ENCODE assay signal across 21 cellular contexts in genomic region chr4:25900310-25900709, GRCh38. TPM values are rescaled to one million over a fixed set of nuclear protein-coding genes. Genes with fewer than 3 reads are reported as not detected.
A peak's percentile ranks its signal among the peaks of the same experiment; 100 is the strongest.
DNase-seq lines count a peak whose midpoint lies in the region; ATAC-seq and TF ChIP-seq lines count a peak whose summit lies in the region.
"Had no signal": no experiment of that assay in that cellular context is flagged by ENCODE, and none has a peak within 500 bp of the region (broad histone marks: within the 10 kb centered on the region; RNA-seq: fewer than 3 reads in every experiment).

No MANE protein-coding gene starts in this region.

- H3K9me1 ChIP-seq in IMR-90 (ENCODE audit: insufficient read depth, low read length) = no peaks in the 10 kb centered on the region

- H3K79me1 ChIP-seq in IMR-90 (ENCODE audit: low read depth in 1 of 2, low read length in 2 of 2) = no peaks in the 10 kb centered on the region

- H2BK120ac ChIP-seq in IMR-90 (ENCODE audit: low read depth, low read length) = no peak overlapping the region

- H3K4me3 Mint-ChIP-seq in activated CD4-positive, alpha-beta T cell treated with anti-CD3 and anti-CD28 coated beads for 36 hours = no peak overlapping the region
- H3K4me3 Mint-ChIP-seq: CD4-positive, CD25-positive, alpha-beta regulatory T cell; IgD-negative memory B cell had no signal

- no peak overlapping the region for H2BK15ac ChIP-seq in IMR-90 (ENCODE audit: low read depth, low read length)

- no peak overlapping the region for H2AK5ac ChIP-seq in IMR-90 (ENCODE audit: low read depth, low read length)

- H3K27me3 Mint-ChIP-seq in activated CD4-positive, alpha-beta T cell treated with anti-CD3 and anti-CD28 coated beads for 36 hours = peaks cover 2% of the 10 kb centered on the region
- H3K27me3 Mint-ChIP-seq: CD4-positive, CD25-positive, alpha-beta regulatory T cell; IgD-negative memory B cell had no signal

- in situ Hi-C loops in IMR-90 (cut with MboI; ENCODE audit: low sequenced_read_pairs) = no loop called here

- TF ChIP-seq CTCF in IMR-90 (conservative IDR thresholded peaks at IDR 0.05; ENCODE audit: low read depth, low read length) (no peak), WERI-Rb-1 (IDR thresholded peaks at IDR 0.05; ENCODE audit: low read depth, low read length) (no peak)

- H3K27me3 ChIP-seq in IMR-90 (ENCODE audit: control insufficient read depth, insufficient read depth, low read length) (no peaks in the 10 kb centered on the region), WERI-Rb-1 (ENCODE audit: insufficient read depth, low read depth, severe bottlenecking) (no peaks in the 10 kb centered on the region)
- H3K27me3 ChIP-seq: BE2C had no signal

- intact Hi-C loops in activated CD4-positive, alpha-beta T cell treated with anti-CD3 and anti-CD28 coated beads for 36 hours (cut with DNase I, micrococcal nuclease) = no loop called here
- intact Hi-C loops in IMR-90 (cut with micrococcal nuclease) = no loop called here

- H3K4ac ChIP-seq in IMR-90 (ENCODE audit: low read depth, low read length) = no peak overlapping the region

- no peak overlapping the region for H3K18ac ChIP-seq in IMR-90 (ENCODE audit: low read depth, low read length)

- H3K14ac ChIP-seq in IMR-90 (replicated peaks; ENCODE audit: low read depth, low read length) = no peak overlapping the region

- H3K36me3 ChIP-seq in IMR-90 (ENCODE audit: control insufficient read depth, insufficient read depth, low read length) (no peaks in the 10 kb centered on the region), WERI-Rb-1 (no peaks in the 10 kb centered on the region)
- H3K36me3 ChIP-seq: BE2C had no signal

- H4K8ac ChIP-seq in IMR-90 (ENCODE audit: low read depth in 2 of 2, low read length in 2 of 2) = no peak overlapping the region

- no peak overlapping the region for H3K23ac ChIP-seq in IMR-90 (ENCODE audit: low read depth, low read length)

- no peak overlapping the region for H3K9ac ChIP-seq in IMR-90 (ENCODE audit: low read depth, low read length)
- H3K9ac ChIP-seq: SK-N-SH had no signal

- no peak overlapping the region for H2AFZ ChIP-seq in IMR-90 (replicated peaks; ENCODE audit: low read length, poor library complexity)

- CTCF ChIA-PET in activated CD4-positive, alpha-beta T cell treated with anti-CD3 and anti-CD28 coated beads for 36 hours (lab: Charles Lee) = interaction anchor here (0.6 kb wide), 1 partner anchor 63 kb away, joined by 3 read pairs; no protein-coding TSS in a partner anchor
- CTCF ChIA-PET in IMR-90 (lab: Yijun Ruan, JAX) = no interaction called here

- dilution Hi-C loops in IMR-90 (cut with HindIII; ENCODE audit: low sequenced_read_pairs, unreplicated experiment) = no loop called here

- no peak overlapping the region for H4K91ac ChIP-seq in IMR-90 (ENCODE audit: insufficient read depth, low read depth, low read length)

- BruUV-seq in IMR-90 (replicated peaks; lab: Mats Ljungman, UMichigan) = no TSS peak

- no peak overlapping the region for H3K56ac ChIP-seq in IMR-90 (ENCODE audit: extremely low read depth, insufficient read depth, low read length)

- POLR2A ChIA-PET in activated CD4-positive, alpha-beta T cell treated with anti-CD3 and anti-CD28 coated beads for 36 hours (lab: Charles Lee) = no interaction called here
- POLR2A ChIA-PET in IMR-90 (lab: Charles Lee; ENCODE audit: unreplicated experiment) = no interaction called here

- no peak overlapping the region for H2BK20ac ChIP-seq in IMR-90 (ENCODE audit: low read depth, low read length)

- H3K4me1 Mint-ChIP-seq in activated CD4-positive, alpha-beta T cell treated with anti-CD3 and anti-CD28 coated beads for 36 hours = peaks cover 9% of the 10 kb centered on the region

- TF ChIP-seq POLR2A in IMR-90 (IDR thresholded peaks at IDR 0.05; ENCODE audit: low read depth, low read length) = no peak

- no peaks in the 10 kb centered on the region for H3K9me3 Mint-ChIP-seq in activated CD4-positive, alpha-beta T cell treated with anti-CD3 and anti-CD28 coated beads for 36 hours (ENCODE audit: low read depth)
- H3K9me3 Mint-ChIP-seq: IgD-negative memory B cell had no signal

- WGBS in IMR-90 (ENCODE audit: extremely low coverage in 2 of 2, insufficient read length in 1 of 2), 2 experiments = no CpG with 5 or more reads among the region's 1 CpG

- H3K4me3 ChIP-seq in IMR-90 (ENCODE audit: insufficient read depth, low read depth, low read length) = no peak overlapping the region
- no peak overlapping the region for H3K4me3 ChIP-seq in WERI-Rb-1 (ENCODE audit: low read depth, low read length)

- no peak overlapping the region for H2BK5ac ChIP-seq in IMR-90 (ENCODE audit: low read depth, low read length, poor library complexity, severe bottlenecking)

- H3K36me3 Mint-ChIP-seq in activated CD4-positive, alpha-beta T cell treated with anti-CD3 and anti-CD28 coated beads for 36 hours (ENCODE audit: low read depth) = peaks cover 2% of the 10 kb centered on the region

- no peak overlapping the region for H2AK9ac ChIP-seq in IMR-90 (replicated peaks; ENCODE audit: low read depth, low read length, poor library complexity)

- H3K27ac Mint-ChIP-seq in activated CD4-positive, alpha-beta T cell treated with anti-CD3 and anti-CD28 coated beads for 36 hours = no peak overlapping the region
- H3K27ac Mint-ChIP-seq: CD4-positive, CD25-positive, alpha-beta regulatory T cell had no signal

- H3K4me1 ChIP-seq in IMR-90 (ENCODE audit: control insufficient read depth, insufficient read depth, low read length) = no peaks in the 10 kb centered on the region
- H3K4me1 ChIP-seq: BE2C, Caco-2 had no signal

- ATAC-seq in activated CD4-positive, alpha-beta T cell treated with anti-CD3 and anti-CD28 coated beads for 36 hours = peak; percentile 58
- no peak for ATAC-seq in IMR-90 (ENCODE audit: low read depth)
- ATAC-seq in HG03095 (IDR thresholded peaks at IDR 0.05; ENCODE audit: unreplicated experiment) = no peak

- H3K27ac ChIP-seq in IMR-90 (ENCODE audit: insufficient read depth, low read length) = no peak overlapping the region
- peak overlapping the region; percentile 95 for H3K27ac ChIP-seq in WERI-Rb-1

- no peak for DNase-seq in activated CD4-positive, alpha-beta T cell treated with anti-CD3 and anti-CD28 coated beads for 36 hours
- no peak for DNase-seq in activated CD4-positive, alpha-beta T cell treated with anti-CD3 and anti-CD28 coated beads, Interleukin-2, amount 50 U/mL, for 4 hours
- DNase-seq in IMR-90 (peak; percentile 37), WERI-Rb-1 (no peak), foreskin melanocyte (peak; percentile 27), SKM-1 (lab: John Stamatoyannopoulos, UW; ENCODE audit: unreplicated experiment) (no peak), COLO829 (ENCODE audit: low spot score) (no peak)
- DNase-seq: BE2C; Caco-2; CD4-positive, CD25-positive, alpha-beta regulatory T cell; Kasumi-1; NCI-H1092 treated with DMSO at 0.1 percent for 48 hours; NCI-H146; NCI-H2081; NCI-H2171 treated with DMSO at 0.1 percent for 48 hours; NCI-H446 treated with DMSO at 0.1 percent for 48 hours; RPMI8226; SHP77 treated with DMSO at 0.1 percent for 48 hours; SK-N-SH had no signal

- no peak for TF ChIP-seq RAD21 in IMR-90 (IDR thresholded peaks at IDR 0.05; ENCODE audit: low read length)

- H3K9me3 ChIP-seq in IMR-90 (ENCODE audit: control insufficient read depth, insufficient read depth, low read length) = no peaks in the 10 kb centered on the region
- H3K9me3 ChIP-seq in WERI-Rb-1 (ENCODE audit: severe bottlenecking) = no peaks in the 10 kb centered on the region
- H3K9me3 ChIP-seq: BE2C, Caco-2, SK-N-SH had no signal

- H4K20me1 ChIP-seq in IMR-90 (ENCODE audit: insufficient read depth, low read length) = no peaks in the 10 kb centered on the region

- H4K5ac ChIP-seq in IMR-90 (ENCODE audit: low read depth, low read length) = no peak overlapping the region

- H3K4me2 ChIP-seq in IMR-90 (ENCODE audit: low read depth, low read length) = no peak overlapping the region
- H3K4me2 ChIP-seq: SK-N-SH had no signal

TF ChIP-seq in IMR-90, 13 proteins besides CTCF, POLR2A, EP300 and RAD21 (continues in another document):
- TF ChIP-seq MXI1 (IDR thresholded peaks at IDR 0.05; ENCODE audit: borderline replicate concordance, low read depth, low read length) (no peak), CEBPB (IDR thresholded peaks at IDR 0.05; ENCODE audit: low read depth, low read length) (no peak), FOS (IDR thresholded peaks at IDR 0.05; ENCODE audit: low read depth, low read length) (no peak), BHLHE40 (IDR thresholded peaks at IDR 0.05; ENCODE audit: low read depth, low read length) (no peak), USF2 (IDR thresholded peaks at IDR 0.05; ENCODE audit: low read depth, low read length) (no peak), MAFK (IDR thresholded peaks at IDR 0.05; ENCODE audit: low read depth, low read length) (no peak), RFX5 (IDR thresholded peaks at IDR 0.05; ENCODE audit: low read depth, low read length) (no peak), CHD1 (IDR thresholded peaks at IDR 0.05; ENCODE audit: low read depth, low read length) (no peak), RCOR1 (IDR thresholded peaks at IDR 0.05; ENCODE audit: insufficient replicate concordance, low read length) (no peak), NFE2L2 (IDR thresholded peaks at IDR 0.05; ENCODE audit: low read depth, low read length) (no peak)

RNA-seq across cellular contexts. Expression of gene SMIM20, which starts 13.7 kb away (rescaled TPM):
- 10 to 100 TPM; 15.6 to 23.0 TPM for total RNA-seq in activated CD4-positive, alpha-beta T cell treated with anti-CD3 and anti-CD28 coated beads for 36 hours
- total RNA-seq in IMR-90 (2012; rRNA removed) = 13.6 and 24.4 TPM in 2 replicates
- 20.5 and 23.1 TPM in 2 replicates for polyA plus RNA-seq in IMR-90 (2012; rRNA removed)
- 6.7 and 13.7 TPM in 2 replicates for polyA plus RNA-seq in IMR-90 (2012; cell fraction: cytosol; rRNA removed)
- polyA plus RNA-seq in IMR-90 (2012; cell fraction: nucleus; rRNA removed; ENCODE audit: low replicate concordance) = 2.5 and 9.9 TPM in 2 replicates

RNA-seq across cellular contexts. Expression of gene SEL1L3, which starts 37.5 kb away (rescaled TPM):
- total RNA-seq in activated CD4-positive, alpha-beta T cell treated with anti-CD3 and anti-CD28 coated beads for 36 hours = 10 to 100 TPM; 31.9 to 34.8 TPM
- 31.7 and 43.7 TPM in 2 replicates for total RNA-seq in IMR-90 (2012; rRNA removed)
- 13.1 and 16.4 TPM in 2 replicates for polyA plus RNA-seq in IMR-90 (2012; rRNA removed)
- 5.4 and 6.4 TPM in 2 replicates for polyA plus RNA-seq in IMR-90 (2012; cell fraction: cytosol; rRNA removed)
- polyA plus RNA-seq in IMR-90 (2012; cell fraction: nucleus; rRNA removed; ENCODE audit: low replicate concordance) = 5.6 and 13.5 TPM in 2 replicates

Comparison
In these comparisons a context has a peak if more than half of its experiments do, and no peak if none do; other contexts are left out.
1. DNase-seq: peak in IMR-90 (single experiment) and foreskin melanocyte (single experiment); none in activated CD4-positive, alpha-beta T cell treated with anti-CD3 and anti-CD28 coated beads for 36 hours (single experiment), activated CD4-positive, alpha-beta T cell treated with anti-CD3 and anti-CD28 coated beads, Interleukin-2, amount 50 U/mL, for 4 hours (0 of 2), WERI-Rb-1 (single experiment), SKM-1 (single experiment) and COLO829 (single experiment).